1 cellular context compared by ENCODE assay signal in the genomic region with DNA sequence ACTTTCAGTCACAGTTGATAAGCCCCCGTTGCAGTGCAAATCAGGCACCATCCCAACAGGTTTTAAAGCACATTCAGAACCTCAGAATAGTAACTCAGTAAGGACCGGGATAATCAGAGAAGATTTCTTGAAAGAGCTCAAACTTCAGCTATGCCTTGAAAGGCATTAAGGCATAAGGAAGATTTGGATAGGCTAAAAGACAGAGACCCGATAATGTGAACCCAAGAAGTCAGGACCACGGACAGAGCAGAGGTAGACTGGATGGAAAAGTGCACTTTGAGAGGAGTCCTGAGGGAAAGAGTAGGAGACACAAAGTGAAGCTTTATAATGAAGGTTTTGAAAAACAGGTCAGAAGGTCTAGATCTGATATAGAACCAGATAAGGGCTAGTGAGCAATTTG.
TF ChIP-seq lines count a peak whose summit lies in the region.

No MANE protein-coding gene starts in this region.

TF ChIP-seq in K562, 482 proteins besides CTCF, POLR2A, EP300 and RAD21:
- peak in 1 of 2 experiments; percentile 36 for TF ChIP-seq AFF1 (IDR thresholded peaks at IDR 0.05; ENCODE audit: low read depth in 1 of 2, partially characterized antibody in 2 of 2)
- TF ChIP-seq, protein P1, sequence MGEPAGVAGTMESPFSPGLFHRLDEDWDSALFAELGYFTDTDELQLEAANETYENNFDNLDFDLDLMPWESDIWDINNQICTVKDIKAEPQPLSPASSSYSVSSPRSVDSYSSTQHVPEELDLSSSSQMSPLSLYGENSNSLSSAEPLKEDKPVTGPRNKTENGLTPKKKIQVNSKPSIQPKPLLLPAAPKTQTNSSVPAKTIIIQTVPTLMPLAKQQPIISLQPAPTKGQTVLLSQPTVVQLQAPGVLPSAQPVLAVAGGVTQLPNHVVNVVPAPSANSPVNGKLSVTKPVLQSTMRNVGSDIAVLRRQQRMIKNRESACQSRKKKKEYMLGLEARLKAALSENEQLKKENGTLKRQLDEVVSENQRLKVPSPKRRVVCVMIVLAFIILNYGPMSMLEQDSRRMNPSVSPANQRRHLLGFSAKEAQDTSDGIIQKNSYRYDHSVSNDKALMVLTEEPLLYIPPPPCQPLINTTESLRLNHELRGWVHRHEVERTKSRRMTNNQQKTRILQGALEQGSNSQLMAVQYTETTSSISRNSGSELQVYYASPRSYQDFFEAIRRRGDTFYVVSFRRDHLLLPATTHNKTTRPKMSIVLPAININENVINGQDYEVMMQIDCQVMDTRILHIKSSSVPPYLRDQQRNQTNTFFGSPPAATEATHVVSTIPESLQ (CRISPR knock-in tag; IDR thresholded peaks at IDR 0.05), result no peak
- TF ChIP-seq POLR2AphosphoS2 (IDR thresholded peaks at IDR 0.05; ENCODE audit: low read length), result no peak
- TF ChIP-seq RBM14 (IDR thresholded peaks at IDR 0.05; ENCODE audit: borderline replicate concordance, insufficient read depth, low read depth, low read length), result no peak
- no peak for TF ChIP-seq NUFIP1 (IDR thresholded peaks at IDR 0.05; ENCODE audit: partially characterized antibody)
- TF ChIP-seq, protein P2, sequence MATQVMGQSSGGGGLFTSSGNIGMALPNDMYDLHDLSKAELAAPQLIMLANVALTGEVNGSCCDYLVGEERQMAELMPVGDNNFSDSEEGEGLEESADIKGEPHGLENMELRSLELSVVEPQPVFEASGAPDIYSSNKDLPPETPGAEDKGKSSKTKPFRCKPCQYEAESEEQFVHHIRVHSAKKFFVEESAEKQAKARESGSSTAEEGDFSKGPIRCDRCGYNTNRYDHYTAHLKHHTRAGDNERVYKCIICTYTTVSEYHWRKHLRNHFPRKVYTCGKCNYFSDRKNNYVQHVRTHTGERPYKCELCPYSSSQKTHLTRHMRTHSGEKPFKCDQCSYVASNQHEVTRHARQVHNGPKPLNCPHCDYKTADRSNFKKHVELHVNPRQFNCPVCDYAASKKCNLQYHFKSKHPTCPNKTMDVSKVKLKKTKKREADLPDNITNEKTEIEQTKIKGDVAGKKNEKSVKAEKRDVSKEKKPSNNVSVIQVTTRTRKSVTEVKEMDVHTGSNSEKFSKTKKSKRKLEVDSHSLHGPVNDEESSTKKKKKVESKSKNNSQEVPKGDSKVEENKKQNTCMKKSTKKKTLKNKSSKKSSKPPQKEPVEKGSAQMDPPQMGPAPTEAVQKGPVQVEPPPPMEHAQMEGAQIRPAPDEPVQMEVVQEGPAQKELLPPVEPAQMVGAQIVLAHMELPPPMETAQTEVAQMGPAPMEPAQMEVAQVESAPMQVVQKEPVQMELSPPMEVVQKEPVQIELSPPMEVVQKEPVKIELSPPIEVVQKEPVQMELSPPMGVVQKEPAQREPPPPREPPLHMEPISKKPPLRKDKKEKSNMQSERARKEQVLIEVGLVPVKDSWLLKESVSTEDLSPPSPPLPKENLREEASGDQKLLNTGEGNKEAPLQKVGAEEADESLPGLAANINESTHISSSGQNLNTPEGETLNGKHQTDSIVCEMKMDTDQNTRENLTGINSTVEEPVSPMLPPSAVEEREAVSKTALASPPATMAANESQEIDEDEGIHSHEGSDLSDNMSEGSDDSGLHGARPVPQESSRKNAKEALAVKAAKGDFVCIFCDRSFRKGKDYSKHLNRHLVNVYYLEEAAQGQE (CRISPR knock-in tag; IDR thresholded peaks at IDR 0.05; ENCODE audit: low read depth), result peak; percentile 89
- TF ChIP-seq MAFK (IDR thresholded peaks at IDR 0.05; ENCODE audit: low read length), result no peak
- TF ChIP-seq ELF4 (CRISPR knock-in tag; IDR thresholded peaks at IDR 0.05), result no peak
- no peak for TF ChIP-seq ZNF347 (CRISPR knock-in tag; IDR thresholded peaks at IDR 0.05; ENCODE audit: low read depth)
- TF ChIP-seq MIER1 (IDR thresholded peaks at IDR 0.05; ENCODE audit: low read depth), result peak; percentile 87
- no peak for TF ChIP-seq KDM5B (IDR thresholded peaks at IDR 0.05; ENCODE audit: insufficient replicate concordance, low read depth, low read length)
- no peak for TF ChIP-seq HMGXB4 (CRISPR knock-in tag; IDR thresholded peaks at IDR 0.05)
- TF ChIP-seq MECOM (CRISPR knock-in tag; IDR thresholded peaks at IDR 0.05), result no peak
- no peak for TF ChIP-seq KDM2B (CRISPR knock-in tag; IDR thresholded peaks at IDR 0.05)
- TF ChIP-seq RB1 (IDR thresholded peaks at IDR 0.05; ENCODE audit: low read depth), result no peak
- TF ChIP-seq, protein P3, sequence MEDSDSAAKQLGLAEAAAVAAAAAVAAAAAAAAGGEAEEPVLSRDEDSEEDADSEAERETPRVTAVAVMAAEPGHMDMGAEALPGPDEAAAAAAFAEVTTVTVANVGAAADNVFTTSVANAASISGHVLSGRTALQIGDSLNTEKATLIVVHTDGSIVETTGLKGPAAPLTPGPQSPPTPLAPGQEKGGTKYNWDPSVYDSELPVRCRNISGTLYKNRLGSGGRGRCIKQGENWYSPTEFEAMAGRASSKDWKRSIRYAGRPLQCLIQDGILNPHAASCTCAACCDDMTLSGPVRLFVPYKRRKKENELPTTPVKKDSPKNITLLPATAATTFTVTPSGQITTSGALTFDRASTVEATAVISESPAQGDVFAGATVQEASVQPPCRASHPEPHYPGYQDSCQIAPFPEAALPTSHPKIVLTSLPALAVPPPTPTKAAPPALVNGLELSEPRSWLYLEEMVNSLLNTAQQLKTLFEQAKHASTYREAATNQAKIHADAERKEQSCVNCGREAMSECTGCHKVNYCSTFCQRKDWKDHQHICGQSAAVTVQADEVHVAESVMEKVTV (CRISPR knock-in tag; IDR thresholded peaks at IDR 0.05), result no peak
- TF ChIP-seq, protein P4, sequence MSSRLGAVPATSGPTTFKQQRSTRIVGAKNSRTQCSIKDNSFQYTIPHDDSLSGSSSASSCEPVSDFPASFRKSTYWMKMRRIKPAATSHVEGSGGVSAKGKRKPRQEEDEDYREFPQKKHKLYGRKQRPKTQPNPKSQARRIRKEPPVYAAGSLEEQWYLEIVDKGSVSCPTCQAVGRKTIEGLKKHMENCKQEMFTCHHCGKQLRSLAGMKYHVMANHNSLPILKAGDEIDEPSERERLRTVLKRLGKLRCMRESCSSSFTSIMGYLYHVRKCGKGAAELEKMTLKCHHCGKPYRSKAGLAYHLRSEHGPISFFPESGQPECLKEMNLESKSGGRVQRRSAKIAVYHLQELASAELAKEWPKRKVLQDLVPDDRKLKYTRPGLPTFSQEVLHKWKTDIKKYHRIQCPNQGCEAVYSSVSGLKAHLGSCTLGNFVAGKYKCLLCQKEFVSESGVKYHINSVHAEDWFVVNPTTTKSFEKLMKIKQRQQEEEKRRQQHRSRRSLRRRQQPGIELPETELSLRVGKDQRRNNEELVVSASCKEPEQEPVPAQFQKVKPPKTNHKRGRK (tag; IDR thresholded peaks at IDR 0.05), result no peak
- no peak for TF ChIP-seq ZNF197 (CRISPR knock-in tag; IDR thresholded peaks at IDR 0.05; ENCODE audit: low read depth)
- TF ChIP-seq EHMT2 (IDR thresholded peaks at IDR 0.05), result peak; percentile 96
